11 cellular contexts compared by ENCODE assay signal in the genomic region with DNA sequence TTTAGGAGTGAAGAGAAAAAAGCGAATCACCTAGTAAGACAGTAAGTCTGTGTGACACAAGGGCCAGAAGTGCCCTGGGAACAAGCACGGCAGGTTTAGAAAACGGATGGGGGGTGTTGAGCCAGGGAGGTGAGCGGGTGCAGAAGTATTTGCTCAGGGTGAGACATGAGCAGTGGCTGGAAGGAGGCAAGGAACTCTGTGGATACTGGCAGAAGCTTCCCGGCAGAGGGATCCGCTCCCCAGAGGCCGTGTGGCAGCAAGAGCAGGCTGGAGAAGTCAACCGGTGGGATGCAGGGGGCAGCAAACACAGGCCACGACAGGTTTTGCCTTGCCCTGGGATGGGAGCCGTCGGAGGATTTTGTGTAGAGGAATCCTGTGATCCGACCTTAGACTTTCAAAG. TPM values are rescaled to one million over a fixed set of nuclear protein-coding genes. Genes with fewer than 3 reads are reported as not detected.
A peak's percentile ranks its signal among the peaks of the same experiment; 100 is the strongest.
DNase-seq lines count a peak whose midpoint lies in the region; ATAC-seq lines count a peak whose summit lies in the region.
"Had no signal": no experiment of that assay in that cellular context is flagged by ENCODE, and none has a peak within 500 bp of the region (broad histone marks: within the 10 kb centered on the region; RNA-seq: fewer than 3 reads in every experiment).

No MANE protein-coding gene starts in this region.

- no peak for DNase-seq in activated T-cell treated with anti-CD3 and anti-CD28 coated beads, Interleukin-2, amount 50 U/mL, for 72 hours
- no peak for DNase-seq in activated T-cell treated with anti-CD3 and anti-CD28 coated beads for 4 hours
- no peak for DNase-seq in activated CD4-positive, alpha-beta memory T cell treated with anti-CD3 and anti-CD28 coated beads, Interleukin-2, amount 10 ng/mL, durations not matched to agents 7 days and 5 days
- no peak for DNase-seq in immature natural killer cell
- DNase-seq in stimulated activated naive B cell treated with anti-CD40 and anti-IgM and Interleukin-4, amounts not matched to agents 10 μg/mL and 1 μg/mL and 100 μg/mL, for 72 hours = no peak
- no peak for DNase-seq in NCI-H1694 (lab: John Stamatoyannopoulos, UW)
- DNase-seq in SK-N-DZ (ENCODE audit: low spot score) = no peak
- DNase-seq: central memory CD4-positive, alpha-beta T cell; NCI-H345; SHP77 had no signal

- no peak for ATAC-seq in activated T-cell treated with anti-CD3 and anti-CD28 coated beads, Interleukin-2, amount 50 U/mL, for 72 hours (replicated peaks in 1 of 2)
- no peak for ATAC-seq in stimulated activated naive B cell treated with anti-CD40 and anti-IgM and Interleukin-4, amounts not matched to agents 10 μg/mL and 1 μg/mL and 100 μg/mL, for 72 hours (replicated peaks)
- ATAC-seq in HG02798 (IDR thresholded peaks at IDR 0.05; ENCODE audit: poor library complexity, unreplicated experiment) = no peak

- H3K36me3 Mint-ChIP-seq in activated T-cell treated with anti-CD3 and anti-CD28 coated beads, Interleukin-2, amount 50 U/mL, for 72 hours (ENCODE audit: insufficient read depth in 2 of 2) = peaks cover 1 to 8% of the 10 kb centered on the region in 2 donors
- peaks cover 31% of the 10 kb centered on the region for H3K36me3 Mint-ChIP-seq in activated CD4-positive, alpha-beta memory T cell treated with anti-CD3 and anti-CD28 coated beads, Interleukin-2, amount 10 ng/mL, durations not matched to agents 7 days and 5 days (ENCODE audit: low read depth)
- peaks cover 5 to 16% (median 11%) of the 10 kb centered on the region in 3 donors for H3K36me3 Mint-ChIP-seq in immature natural killer cell
- peaks cover 15 to 33% of the 10 kb centered on the region in 2 donors for H3K36me3 Mint-ChIP-seq in stimulated activated naive B cell treated with anti-CD40 and anti-IgM and Interleukin-4, amounts not matched to agents 10 μg/mL and 1 μg/mL and 100 μg/mL, for 72 hours

- H3K27ac Mint-ChIP-seq in activated T-cell treated with anti-CD3 and anti-CD28 coated beads, Interleukin-2, amount 50 U/mL, for 72 hours = peak overlapping the region; percentile 47
- H3K27ac Mint-ChIP-seq in activated CD4-positive, alpha-beta memory T cell treated with anti-CD3 and anti-CD28 coated beads, Interleukin-2, amount 10 ng/mL, durations not matched to agents 7 days and 5 days = peak overlapping the region; percentile 54
- H3K27ac Mint-ChIP-seq in immature natural killer cell = peak overlapping the region; percentile 10 to 96 (median 70)
- peak overlapping the region; percentile 49 for H3K27ac Mint-ChIP-seq in stimulated activated naive B cell treated with anti-CD40 and anti-IgM and Interleukin-4, amounts not matched to agents 10 μg/mL and 1 μg/mL and 100 μg/mL, for 72 hours

- CTCF ChIA-PET in activated CD4-positive, alpha-beta memory T cell treated with anti-CD3 and anti-CD28 coated beads, Interleukin-2, amount 10 ng/mL, durations not matched to agents 7 days and 5 days (lab: Charles Lee) = interaction anchor here (0.7 to 4.0 kb wide), 2 partner anchors 27 to 213 kb away, joined by 4 to 25 read pairs; no protein-coding TSS in a partner anchor

- H3K27me3 Mint-ChIP-seq in activated T-cell treated with anti-CD3 and anti-CD28 coated beads, Interleukin-2, amount 50 U/mL, for 72 hours (ENCODE audit: low read depth) = no peaks in the 10 kb centered on the region
- no peaks in the 10 kb centered on the region for H3K27me3 Mint-ChIP-seq in activated CD4-positive, alpha-beta memory T cell treated with anti-CD3 and anti-CD28 coated beads, Interleukin-2, amount 10 ng/mL, durations not matched to agents 7 days and 5 days
- H3K27me3 Mint-ChIP-seq in immature natural killer cell (ENCODE audit: low read depth in 3 of 3) = peaks cover 3 to 15% (median 10%) of the 10 kb centered on the region in 3 donors
- no peaks in the 10 kb centered on the region for H3K27me3 Mint-ChIP-seq in stimulated activated naive B cell treated with anti-CD40 and anti-IgM and Interleukin-4, amounts not matched to agents 10 μg/mL and 1 μg/mL and 100 μg/mL, for 72 hours

- POLR2A ChIA-PET in activated CD4-positive, alpha-beta memory T cell treated with anti-CD3 and anti-CD28 coated beads, Interleukin-2, amount 10 ng/mL, durations not matched to agents 7 days and 5 days (lab: Charles Lee) = interaction anchor here (2.1 to 5.5 kb wide), 3 partner anchors 55 to 95 kb away, joined by 10 to 120 read pairs (median 80); a partner anchor contains a TSS

- peaks cover 46% of the 10 kb centered on the region for H3K4me1 Mint-ChIP-seq in activated T-cell treated with anti-CD3 and anti-CD28 coated beads, Interleukin-2, amount 50 U/mL, for 72 hours (ENCODE audit: low read depth)
- H3K4me1 Mint-ChIP-seq in activated CD4-positive, alpha-beta memory T cell treated with anti-CD3 and anti-CD28 coated beads, Interleukin-2, amount 10 ng/mL, durations not matched to agents 7 days and 5 days = peaks cover 34% of the 10 kb centered on the region
- H3K4me1 Mint-ChIP-seq in immature natural killer cell = peaks cover 31 to 37% of the 10 kb centered on the region in 2 donors
- peaks cover 21 to 39% of the 10 kb centered on the region in 2 donors for H3K4me1 Mint-ChIP-seq in stimulated activated naive B cell treated with anti-CD40 and anti-IgM and Interleukin-4, amounts not matched to agents 10 μg/mL and 1 μg/mL and 100 μg/mL, for 72 hours

- H3K4me3 Mint-ChIP-seq in activated T-cell treated with anti-CD3 and anti-CD28 coated beads, Interleukin-2, amount 50 U/mL, for 72 hours = peak overlapping the region; percentile 84 to 92
- H3K4me3 Mint-ChIP-seq in activated CD4-positive, alpha-beta memory T cell treated with anti-CD3 and anti-CD28 coated beads, Interleukin-2, amount 10 ng/mL, durations not matched to agents 7 days and 5 days = peak overlapping the region; percentile 68
- peak overlapping the region; percentile 47 to 92 (median 77) for H3K4me3 Mint-ChIP-seq in immature natural killer cell
- peak overlapping the region; percentile 69 to 90 for H3K4me3 Mint-ChIP-seq in stimulated activated naive B cell treated with anti-CD40 and anti-IgM and Interleukin-4, amounts not matched to agents 10 μg/mL and 1 μg/mL and 100 μg/mL, for 72 hours

- no peaks in the 10 kb centered on the region for H3K9me3 Mint-ChIP-seq in activated T-cell treated with anti-CD3 and anti-CD28 coated beads, Interleukin-2, amount 50 U/mL, for 72 hours
- no peaks in the 10 kb centered on the region for H3K9me3 Mint-ChIP-seq in activated CD4-positive, alpha-beta memory T cell treated with anti-CD3 and anti-CD28 coated beads, Interleukin-2, amount 10 ng/mL, durations not matched to agents 7 days and 5 days
- H3K9me3 Mint-ChIP-seq in immature natural killer cell = no peaks in the 10 kb centered on the region
- no peaks in the 10 kb centered on the region for H3K9me3 Mint-ChIP-seq in stimulated activated naive B cell treated with anti-CD40 and anti-IgM and Interleukin-4, amounts not matched to agents 10 μg/mL and 1 μg/mL and 100 μg/mL, for 72 hours

RNA-seq across cellular contexts. Expression of a gene that starts 2.3 kb away (rescaled TPM):
- total RNA-seq in activated T-cell treated with anti-CD3 and anti-CD28 coated beads, Interleukin-2, amount 50 U/mL, for 72 hours = 10 to 100 TPM; 23.0 to 25.8 TPM
- 10 to 100 TPM; 22.2 to 22.3 TPM for total RNA-seq in activated CD4-positive, alpha-beta memory T cell treated with anti-CD3 and anti-CD28 coated beads, Interleukin-2, amount 10 ng/mL, durations not matched to agents 7 days and 5 days
- 1 to 10 TPM; 3.2 to 7.0 (median 4.0) TPM for polyA plus RNA-seq in immature natural killer cell
- polyA plus RNA-seq in SK-N-DZ (2014; cell fraction: cytosol; rRNA removed) = 2.6 and 3.3 TPM in 2 replicates
- 30.7 and 37.5 TPM in 2 replicates for polyA plus RNA-seq in SK-N-DZ (2014; cell fraction: nucleus; rRNA removed)

RNA-seq across cellular contexts. Expression of a gene that starts 55.0 kb away (rescaled TPM):
- 10 to 100 TPM; 38.4 to 48.4 TPM for total RNA-seq in activated T-cell treated with anti-CD3 and anti-CD28 coated beads, Interleukin-2, amount 50 U/mL, for 72 hours
- 10 to 100 TPM; 61.6 to 64.1 TPM for total RNA-seq in activated CD4-positive, alpha-beta memory T cell treated with anti-CD3 and anti-CD28 coated beads, Interleukin-2, amount 10 ng/mL, durations not matched to agents 7 days and 5 days
- polyA plus RNA-seq in immature natural killer cell = 10 to 100 TPM; 60.7 to 76.0 (median 72.9) TPM
- 91.7 and 92.2 TPM in 2 replicates for polyA plus RNA-seq in SK-N-DZ (2014; cell fraction: cytosol; rRNA removed)
- 101 and 110 TPM in 2 replicates for polyA plus RNA-seq in SK-N-DZ (2014; cell fraction: nucleus; rRNA removed)
